Comparison of ENCODE assay signal across 11 cellular contexts in the genomic region with DNA sequence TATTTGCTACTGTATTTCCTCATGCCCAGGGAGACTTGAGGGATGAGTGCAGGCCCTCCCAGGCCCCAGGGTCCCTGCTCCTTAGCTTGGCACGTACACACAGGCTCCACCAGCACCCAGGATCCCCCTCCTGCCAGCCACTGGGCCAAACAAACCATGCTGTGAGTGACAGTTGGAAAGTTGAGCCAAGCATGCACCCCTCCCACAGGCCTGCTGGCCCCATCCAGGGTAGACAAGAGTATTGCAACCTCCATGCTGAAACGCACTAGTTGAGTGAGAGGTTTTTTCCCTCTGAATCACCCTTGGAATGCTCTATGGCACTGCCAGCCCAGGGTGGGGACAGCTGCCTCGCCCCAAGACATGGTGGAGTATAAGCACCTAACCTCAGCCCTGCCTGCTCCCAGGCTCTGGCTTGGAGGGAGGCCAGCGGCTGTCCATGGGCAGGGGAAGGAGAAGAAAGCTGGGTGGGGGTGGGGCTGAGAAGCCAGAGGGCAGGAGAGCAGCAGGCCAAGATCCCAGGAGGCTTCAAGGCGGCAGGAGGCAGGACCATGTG. TPM values are rescaled to one million over a fixed set of nuclear protein-coding genes. Genes with fewer than 3 reads are reported as not detected.
A peak's percentile ranks its signal among the peaks of the same experiment; 100 is the strongest.
DNase-seq lines count a peak whose midpoint lies in the region; ATAC-seq and TF ChIP-seq lines count a peak whose summit lies in the region.
"Had no signal": no experiment of that assay in that cellular context is flagged by ENCODE, and none has a peak within 500 bp of the region (broad histone marks: within the 10 kb centered on the region; RNA-seq: fewer than 3 reads in every experiment).

No MANE protein-coding gene starts in this region.

- H3K4me3 ChIP-seq in stomach (no peak overlapping the region), ascending aorta (no peak overlapping the region)

- H3K27ac ChIP-seq in stomach (peak overlapping the region in 2 of 5 donors; percentile 30 to 65), ascending aorta (no peak overlapping the region)

- H3K4me1 ChIP-seq in stomach (peaks cover 7 to 29% (median 17%) of the 10 kb centered on the region in 4 donors), ascending aorta (no peaks in the 10 kb centered on the region)

- H3K27me3 ChIP-seq in stomach (no peaks in the 10 kb centered on the region), ascending aorta (no peaks in the 10 kb centered on the region)

- WGBS in stomach, 5 donors, result 51 to 59% (median 56%) methylated on average over 4 to 5 of the region's 5 CpGs

- DNase-seq in HS-27A (ENCODE audit: low read depth), result peak; percentile 79
- DNase-seq in astrocyte of the hippocampus (ENCODE audit: low read depth, low spot score), result peak; percentile 80
- peak; percentile 44 for DNase-seq in kidney glomerular epithelial cell (lab: John Stamatoyannopoulos, UW)
- DNase-seq in stomach, result peak; percentile 45
- no peak for DNase-seq in T-helper 2 cell
- no peak for DNase-seq in ascending aorta (ENCODE audit: low spot score in 2 of 2)
- no peak for DNase-seq in DMS53 treated with DMSO at 0.1 percent for 48 hours (lab: John Stamatoyannopoulos, UW; ENCODE audit: unreplicated experiment)
- DNase-seq: foreskin melanocyte, midbrain, NCI-H69 had no signal

- H3K36me3 ChIP-seq in stomach (peaks cover 0 to 13% (median 8%) of the 10 kb centered on the region in 4 donors), ascending aorta (no peaks in the 10 kb centered on the region)

- TF ChIP-seq CTCF in stomach (IDR thresholded peaks at IDR 0.05) (no peak), ascending aorta (IDR thresholded peaks at IDR 0.05) (no peak)

- no peak for TF ChIP-seq POLR2A in stomach (IDR thresholded peaks at IDR 0.05)

- intact Hi-C loops in stomach (cut with DNase I; ENCODE audit: low total_unique reads), result no loop called here
- intact Hi-C loops in ascending aorta (cut with DNase I), result no loop called here

- H3K9me3 ChIP-seq in stomach, result no peaks in the 10 kb centered on the region
- no peaks in the 10 kb centered on the region for H3K9me3 ChIP-seq in ascending aorta

- no peak for ATAC-seq in HG02571 (IDR thresholded peaks at IDR 0.05; ENCODE audit: unreplicated experiment)

- no peak for TF ChIP-seq EP300 in stomach (IDR thresholded peaks at IDR 0.05)

RNA-seq across cellular contexts. Expression of a gene that starts 49.6 kb away (rescaled TPM):
- 10 to 100 TPM in 3 of 5 donors, 1 to 10 TPM in 2; 4.3 to 19.3 (median 13.4) TPM for total RNA-seq in stomach
- 1 to 10 TPM; 1.1 to 4.9 (median 2.4) TPM for polyA plus RNA-seq in stomach
- 10.4 TPM for total RNA-seq in ascending aorta

Comparison
In these comparisons a context has a peak if more than half of its experiments do, and no peak if none do; other contexts are left out.
1. DNase-seq: peak in HS-27A (single experiment), astrocyte of the hippocampus (single experiment), kidney glomerular epithelial cell (single experiment) and stomach (single experiment); none in T-helper 2 cell (0 of 5), ascending aorta (0 of 2) and DMS53 treated with DMSO at 0.1 percent for 48 hours (single experiment).